ENCODE assay signal across 8 cellular contexts in the genomic region with DNA sequence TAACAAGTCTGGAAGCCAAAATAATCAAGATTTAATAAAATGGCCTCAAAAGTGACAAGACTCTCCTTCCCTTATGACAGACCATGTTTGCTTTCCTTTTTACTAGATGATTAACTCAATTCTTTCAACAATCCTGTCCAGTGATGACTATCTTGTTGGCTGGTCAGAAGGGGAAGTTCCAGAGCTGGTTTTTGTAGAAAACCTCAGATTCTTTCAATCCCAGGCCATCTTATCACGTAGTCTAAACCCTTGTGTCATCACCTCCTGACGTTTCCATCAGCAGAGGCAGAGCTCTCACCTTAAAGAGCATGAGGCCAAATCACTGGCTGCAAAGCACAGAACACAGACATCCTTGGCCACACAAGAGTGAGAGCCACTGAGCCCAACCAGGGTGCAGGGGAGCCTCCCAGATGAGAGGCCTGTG.
DNase-seq lines count a peak whose midpoint lies in the region; ATAC-seq, FAIRE-seq and TF ChIP-seq lines count a peak whose summit lies in the region.

No MANE protein-coding gene starts in this region.

- no peaks in the 10 kb centered on the region for H3K27me3 ChIP-seq in endothelial cell of umbilical vein (ENCODE audit: control insufficient read depth in 2 of 2, insufficient read depth in 2 of 2, low read length in 2 of 2)

- no peak overlapping the region for H3K4me3 ChIP-seq in endothelial cell of umbilical vein (replicated peaks in 1 of 3; ENCODE audit: insufficient read depth in 1 of 3, low read depth in 1 of 3, low read length in 3 of 3)

- peaks cover 8% of the 10 kb centered on the region for H3K36me3 Mint-ChIP-seq in T-helper 1 cell treated with Interleukin-12 subunit alpha and Interleukin-12 subunit beta and Interleukin-4 antibody, amounts not matched to agents 30 μg/mL and 1 μg/mL, for 36 hours (ENCODE audit: low read depth)
- H3K36me3 Mint-ChIP-seq in stimulated activated naive B cell treated with anti-CD40 and anti-IgM and Interleukin-4, amounts not matched to agents 10 μg/mL and 1 μg/mL and 100 μg/mL, for 72 hours, result peaks cover 18 to 46% of the 10 kb centered on the region in 2 donors

- no TSS peak for BruUV-seq in endothelial cell of umbilical vein (replicated peaks; lab: Mats Ljungman, UMichigan)

- DNase-seq in T-helper 1 cell, result no peak
- DNase-seq in OCI-M1 (lab: John Stamatoyannopoulos, UW), result peak; percentile 85
- peak; percentile 45 for DNase-seq in endothelial cell of umbilical vein (ENCODE audit: low read depth, low spot score)
- DNase-seq in stimulated activated naive B cell treated with anti-CD40 and anti-IgM and Interleukin-4, amounts not matched to agents 10 μg/mL and 1 μg/mL and 100 μg/mL, for 72 hours, result no peak
- DNase-seq in hippocampal formation (lab: John Stamatoyannopoulos, UW), result no peak

- POLR2A ChIA-PET in endothelial cell of umbilical vein (lab: Charles Lee), result no interaction called here

- CTCF ChIA-PET in endothelial cell of umbilical vein (lab: Charles Lee), result interaction anchor here (1.3 kb wide), 1 partner anchor 9 kb away, joined by 10 read pairs; no protein-coding TSS in a partner anchor

- FAIRE-seq in endothelial cell of umbilical vein (lab: Jason Lieb, UNC), result peak; percentile 55

- no peaks in the 10 kb centered on the region for H3K36me3 ChIP-seq in endothelial cell of umbilical vein (ENCODE audit: control insufficient read depth in 2 of 2, extremely low read depth in 1 of 2, insufficient read depth in 2 of 2, low read length in 2 of 2)

- TF ChIP-seq CTCF in endothelial cell of umbilical vein (IDR thresholded peaks at IDR 0.05; ENCODE audit: extremely low read depth in 1 of 2, insufficient read depth in 1 of 2, low read depth in 1 of 2, low read length in 2 of 2), result no peak

- H3K27ac ChIP-seq in endothelial cell of umbilical vein (ENCODE audit: insufficient read depth, low read depth, low read length), result peak overlapping the region; percentile 48

- peak overlapping the region; percentile 18 for H3K4me2 ChIP-seq in endothelial cell of umbilical vein (ENCODE audit: insufficient read depth, low read length)

- peak; percentile 20 to 22 for ATAC-seq in stimulated activated naive B cell treated with anti-CD40 and anti-IgM and Interleukin-4, amounts not matched to agents 10 μg/mL and 1 μg/mL and 100 μg/mL, for 72 hours (replicated peaks)
- ATAC-seq in GM19035 (IDR thresholded peaks at IDR 0.05; ENCODE audit: unreplicated experiment) (no peak), HG02678 (IDR thresholded peaks at IDR 0.05; ENCODE audit: unreplicated experiment) (no peak)

- H3K27me3 Mint-ChIP-seq in T-helper 1 cell treated with Interleukin-12 subunit alpha and Interleukin-12 subunit beta and Interleukin-4 antibody, amounts not matched to agents 30 μg/mL and 1 μg/mL, for 36 hours (ENCODE audit: low read depth), result no peaks in the 10 kb centered on the region
- H3K27me3 Mint-ChIP-seq in stimulated activated naive B cell treated with anti-CD40 and anti-IgM and Interleukin-4, amounts not matched to agents 10 μg/mL and 1 μg/mL and 100 μg/mL, for 72 hours, result no peaks in the 10 kb centered on the region

- peaks cover 76% of the 10 kb centered on the region for H3K4me1 Mint-ChIP-seq in T-helper 1 cell treated with Interleukin-12 subunit alpha and Interleukin-12 subunit beta and Interleukin-4 antibody, amounts not matched to agents 30 μg/mL and 1 μg/mL, for 36 hours (ENCODE audit: low read depth)
- H3K4me1 Mint-ChIP-seq in stimulated activated naive B cell treated with anti-CD40 and anti-IgM and Interleukin-4, amounts not matched to agents 10 μg/mL and 1 μg/mL and 100 μg/mL, for 72 hours, result peaks cover 67 to 94% of the 10 kb centered on the region in 2 donors

- intact Hi-C loops in endothelial cell of umbilical vein (cut with micrococcal nuclease), result no loop called here

- peaks cover 8% of the 10 kb centered on the region for H4K20me1 ChIP-seq in endothelial cell of umbilical vein (replicated peaks; ENCODE audit: control insufficient read depth, extremely low read depth, insufficient read depth, low read length)

- H3K9me1 ChIP-seq in endothelial cell of umbilical vein (replicated peaks; ENCODE audit: control insufficient read depth, extremely low read depth, insufficient read depth, low read length), result no peaks in the 10 kb centered on the region

- no peaks in the 10 kb centered on the region for H3K9me3 ChIP-seq in endothelial cell of umbilical vein (replicated peaks; ENCODE audit: control insufficient read depth, insufficient read depth, low read length)

- H3K4me3 Mint-ChIP-seq in T-helper 1 cell treated with Interleukin-12 subunit alpha and Interleukin-12 subunit beta and Interleukin-4 antibody, amounts not matched to agents 30 μg/mL and 1 μg/mL, for 36 hours, result no peak overlapping the region
- no peak overlapping the region for H3K4me3 Mint-ChIP-seq in stimulated activated naive B cell treated with anti-CD40 and anti-IgM and Interleukin-4, amounts not matched to agents 10 μg/mL and 1 μg/mL and 100 μg/mL, for 72 hours

- H3K9me3 Mint-ChIP-seq in T-helper 1 cell treated with Interleukin-12 subunit alpha and Interleukin-12 subunit beta and Interleukin-4 antibody, amounts not matched to agents 30 μg/mL and 1 μg/mL, for 36 hours, result no peaks in the 10 kb centered on the region
- no peaks in the 10 kb centered on the region for H3K9me3 Mint-ChIP-seq in stimulated activated naive B cell treated with anti-CD40 and anti-IgM and Interleukin-4, amounts not matched to agents 10 μg/mL and 1 μg/mL and 100 μg/mL, for 72 hours

- dilution Hi-C loops in endothelial cell of umbilical vein (cut with MboI; ENCODE audit: extremely low pct_ligation_motif_present, low sequenced_read_pairs), result no loop called here

- H3K4me1 ChIP-seq in endothelial cell of umbilical vein (ENCODE audit: control insufficient read depth, extremely low read depth, insufficient read depth, low read length), result peaks cover 48% of the 10 kb centered on the region

- no peak overlapping the region for H3K9ac ChIP-seq in endothelial cell of umbilical vein (replicated peaks; ENCODE audit: extremely low read depth, insufficient read depth, low read length)

- TF ChIP-seq POLR2A in endothelial cell of umbilical vein (IDR thresholded peaks at IDR 0.05; ENCODE audit: low read depth, low read length), result no peak

- H2AFZ ChIP-seq in endothelial cell of umbilical vein (ENCODE audit: low read depth, low read length), result no peak overlapping the region

- peaks cover 98% of the 10 kb centered on the region for H3K79me2 ChIP-seq in endothelial cell of umbilical vein (ENCODE audit: control insufficient read depth, insufficient read depth, low read length)

- H3K27ac Mint-ChIP-seq in T-helper 1 cell treated with Interleukin-12 subunit alpha and Interleukin-12 subunit beta and Interleukin-4 antibody, amounts not matched to agents 30 μg/mL and 1 μg/mL, for 36 hours, result peak overlapping the region; percentile 69
- peak overlapping the region; percentile 56 for H3K27ac Mint-ChIP-seq in stimulated activated naive B cell treated with anti-CD40 and anti-IgM and Interleukin-4, amounts not matched to agents 10 μg/mL and 1 μg/mL and 100 μg/mL, for 72 hours

TF ChIP-seq in endothelial cell of umbilical vein, 7 proteins besides CTCF, POLR2A, EP300 and RAD21:
- TF ChIP-seq FOS (IDR thresholded peaks at IDR 0.05; ENCODE audit: borderline replicate concordance, insufficient read depth, low read length) (no peak), EZH2 (IDR thresholded peaks at IDR 0.05; ENCODE audit: borderline replicate concordance, low read depth, low read length, severe bottlenecking) (no peak), GATA2 (IDR thresholded peaks at IDR 0.05; ENCODE audit: insufficient read depth, insufficient read length, low read depth, low read length) (no peak), MYC (IDR thresholded peaks at IDR 0.05; ENCODE audit: low read depth, low read length) (no peak), JUN (IDR thresholded peaks at IDR 0.05; ENCODE audit: borderline replicate concordance, insufficient read depth, insufficient read length, low read depth) (no peak), POLR2AphosphoS5 (IDR thresholded peaks at IDR 0.05; ENCODE audit: insufficient read depth, low read depth, low read length) (no peak)
- TF ChIP-seq, protein P1, sequence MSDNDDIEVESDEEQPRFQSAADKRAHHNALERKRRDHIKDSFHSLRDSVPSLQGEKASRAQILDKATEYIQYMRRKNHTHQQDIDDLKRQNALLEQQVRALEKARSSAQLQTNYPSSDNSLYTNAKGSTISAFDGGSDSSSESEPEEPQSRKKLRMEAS (IDR thresholded peaks at IDR 0.05; ENCODE audit: insufficient read depth, insufficient read length), result no peak
TF ChIP-seq in endothelial cell of umbilical vein: peak in this region for 0.

Comparison
In these comparisons a context has a peak if more than half of its experiments do, and no peak if none do; other contexts are left out.
1. DNase-seq: peak in OCI-M1 (single experiment) and endothelial cell of umbilical vein (single experiment); none in T-helper 1 cell (0 of 5), stimulated activated naive B cell treated with anti-CD40 and anti-IgM and Interleukin-4, amounts not matched to agents 10 μg/mL and 1 μg/mL and 100 μg/mL, for 72 hours (single experiment) and hippocampal formation (0 of 2).
2. ATAC-seq: peak in stimulated activated naive B cell treated with anti-CD40 and anti-IgM and Interleukin-4, amounts not matched to agents 10 μg/mL and 1 μg/mL and 100 μg/mL, for 72 hours (2 of 2); none in GM19035 (single experiment) and HG02678 (single experiment).